In the genomic region with DNA sequence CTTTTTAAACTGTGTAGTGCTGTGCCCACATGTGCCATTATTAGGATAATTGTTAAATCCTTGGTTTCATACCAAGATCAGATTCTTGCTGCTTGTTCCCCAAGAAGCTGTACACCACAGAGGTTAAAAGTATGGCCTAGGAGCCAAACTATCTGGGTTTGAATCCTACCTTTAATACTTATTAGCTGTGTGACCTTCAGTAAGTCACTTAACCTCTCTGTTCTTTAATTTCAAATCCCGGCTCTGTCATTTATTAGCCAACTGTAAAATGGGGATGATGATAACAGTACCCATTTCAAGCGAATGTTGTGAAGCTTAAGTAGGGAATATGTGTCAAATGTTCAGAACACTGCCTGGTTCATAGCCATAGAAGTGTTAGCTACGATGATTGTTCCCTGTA, we compare ENCODE assay signal across 41 cellular contexts. TPM values are rescaled to one million over a fixed set of nuclear protein-coding genes. Genes with fewer than 3 reads are reported as not detected.
"Had no signal": no experiment of that assay in that cellular context is flagged by ENCODE, and none has a peak within 500 bp of the region (broad histone marks: within the 10 kb centered on the region; RNA-seq: fewer than 3 reads in every experiment).

No MANE protein-coding gene starts in this region.

- H3K4me1 Mint-ChIP-seq: activated B cell treated with CpG ODN at 0.5 μM for 24 hours; activated CD8-positive, alpha-beta memory T cell treated with anti-CD3 and anti-CD28 coated beads, Interleukin-2, amount 10 ng/mL, durations not matched to agents 7 days and 5 days; activated naive CD4-positive, alpha-beta T cell treated with anti-CD3 and anti-CD28 coated beads, Interleukin-2, amount 50 U/mL, for 24 hours; activated naive CD8-positive, alpha-beta T cell treated with anti-CD3 and anti-CD28 coated beads for 36 hours; activated naive CD8-positive, alpha-beta T cell treated with anti-CD3 and anti-CD28 coated beads, Interleukin-2, amount 50 U/mL, for 24 hours had no signal

- H3K4me3 ChIP-seq: adrenal gland, ascending aorta, breast epithelium, cardiac muscle cell, coronary artery, esophagus squamous epithelium, gastroesophageal sphincter had no signal

- H3K27ac ChIP-seq: adrenal gland, ascending aorta, breast epithelium, cardiac muscle cell, coronary artery, epithelial cell of prostate, esophagus squamous epithelium, gastroesophageal sphincter, WERI-Rb-1 had no signal

- H3K9me3 ChIP-seq: adrenal gland, ascending aorta, breast epithelium, esophagus squamous epithelium, gastroesophageal sphincter had no signal

- H3K4me1 ChIP-seq: adrenal gland, ascending aorta, breast epithelium, esophagus squamous epithelium, gastroesophageal sphincter had no signal

- ATAC-seq: activated CD4-positive, CD25-positive, alpha-beta regulatory T cell treated with anti-CD3 and anti-CD28 coated beads, Interleukin-2, amount 50 U/mL, for 24 hours; activated CD8-positive, alpha-beta memory T cell treated with anti-CD3 and anti-CD28 coated beads, Interleukin-2, amount 10 ng/mL, durations not matched to agents 7 days and 5 days; activated CD8-positive, alpha-beta T cell treated with anti-CD3 and anti-CD28 coated beads, Interleukin-2, amount 10 ng/mL, durations not matched to agents 7 days and 5 days; activated naive CD8-positive, alpha-beta T cell treated with anti-CD3 and anti-CD28 coated beads, Interleukin-2, amount 50 U/mL, for 24 hours; gastroesophageal sphincter had no signal

- H3K4me3 Mint-ChIP-seq: activated B cell treated with CpG ODN at 0.5 μM for 24 hours; activated CD8-positive, alpha-beta memory T cell treated with anti-CD3 and anti-CD28 coated beads, Interleukin-2, amount 10 ng/mL, durations not matched to agents 7 days and 5 days; activated CD8-positive, alpha-beta T cell treated with anti-CD3 and anti-CD28 coated beads, Interleukin-2, amount 10 ng/mL, durations not matched to agents 7 days and 5 days; activated naive CD4-positive, alpha-beta T cell treated with anti-CD3 and anti-CD28 coated beads for 36 hours; activated naive CD4-positive, alpha-beta T cell treated with anti-CD3 and anti-CD28 coated beads, Interleukin-2, amount 50 U/mL, for 24 hours; activated naive CD8-positive, alpha-beta T cell treated with anti-CD3 and anti-CD28 coated beads for 36 hours; activated naive CD8-positive, alpha-beta T cell treated with anti-CD3 and anti-CD28 coated beads, Interleukin-2, amount 50 U/mL, for 24 hours; activated T-helper 1 cell treated with anti-CD3 and anti-CD28 coated beads, Interleukin-12 subunit alpha, Interleukin-12 subunit beta, Interleukin-2, Interleukin-4 antibody, amounts not matched to agents 30 ng/mL and 10 ng/mL and 1 ng/mL, durations not matched to agents 14 hours and 24 hours and 36 hours; brain; dendritic cell treated with granulocyte-macrophage colony-stimulating factor and Interleukin-4, amounts not matched to agents 40 ng/mL and 50 ng/mL, for 4 days had no signal

- FAIRE-seq: endometrium, endothelial cell of umbilical vein had no signal

- H3K27me3 Mint-ChIP-seq: activated naive CD8-positive, alpha-beta T cell treated with anti-CD3 and anti-CD28 coated beads for 36 hours; activated naive CD8-positive, alpha-beta T cell treated with anti-CD3 and anti-CD28 coated beads, Interleukin-2, amount 50 U/mL, for 24 hours had no signal

- H3K27me3 ChIP-seq: adrenal gland, ascending aorta, breast epithelium, cardiac muscle cell, esophagus squamous epithelium, gastroesophageal sphincter had no signal

- H3K36me3 Mint-ChIP-seq: activated CD8-positive, alpha-beta memory T cell treated with anti-CD3 and anti-CD28 coated beads, Interleukin-2, amount 10 ng/mL, durations not matched to agents 7 days and 5 days; activated naive CD8-positive, alpha-beta T cell treated with anti-CD3 and anti-CD28 coated beads for 36 hours; brain had no signal

- H3K27ac Mint-ChIP-seq: activated B cell treated with CpG ODN at 0.5 μM for 24 hours; activated CD8-positive, alpha-beta memory T cell treated with anti-CD3 and anti-CD28 coated beads, Interleukin-2, amount 10 ng/mL, durations not matched to agents 7 days and 5 days; activated CD8-positive, alpha-beta T cell treated with anti-CD3 and anti-CD28 coated beads, Interleukin-2, amount 10 ng/mL, durations not matched to agents 7 days and 5 days; activated naive CD4-positive, alpha-beta T cell treated with anti-CD3 and anti-CD28 coated beads for 36 hours; activated naive CD4-positive, alpha-beta T cell treated with anti-CD3 and anti-CD28 coated beads, Interleukin-2, amount 50 U/mL, for 24 hours; activated naive CD8-positive, alpha-beta T cell treated with anti-CD3 and anti-CD28 coated beads for 36 hours; activated naive CD8-positive, alpha-beta T cell treated with anti-CD3 and anti-CD28 coated beads, Interleukin-2, amount 50 U/mL, for 24 hours; activated T-helper 1 cell treated with anti-CD3 and anti-CD28 coated beads, Interleukin-12 subunit alpha, Interleukin-12 subunit beta, Interleukin-2, Interleukin-4 antibody, amounts not matched to agents 30 ng/mL and 10 ng/mL and 1 ng/mL, durations not matched to agents 14 hours and 24 hours and 36 hours; activated T-helper 2 cell treated with anti-CD3 and anti-CD28 coated beads, Interferon-gamma antibody, Interleukin-2, Interleukin-4, amounts not matched to agents 10 μg/mL and 5 μg/mL and 100 μg/mL, durations not matched to agents 14 hours and 24 hours and 36 hours; dendritic cell treated with granulocyte-macrophage colony-stimulating factor and Interleukin-4, amounts not matched to agents 40 ng/mL and 50 ng/mL, for 4 days had no signal

- H3K9me3 Mint-ChIP-seq: activated T-helper 2 cell treated with anti-CD3 and anti-CD28 coated beads, Interferon-gamma antibody, Interleukin-2, Interleukin-4, amounts not matched to agents 10 μg/mL and 5 μg/mL and 100 μg/mL, durations not matched to agents 14 hours and 24 hours and 36 hours; dendritic cell treated with granulocyte-macrophage colony-stimulating factor and Interleukin-4, amounts not matched to agents 40 ng/mL and 50 ng/mL, for 4 days had no signal

- H3K36me3 ChIP-seq: adrenal gland, ascending aorta, breast epithelium, cardiac muscle cell, esophagus squamous epithelium, gastroesophageal sphincter, WERI-Rb-1 had no signal

- DNase-seq: activated B cell treated with CpG ODN at 0.5 μM for 24 hours; activated CD4-positive, alpha-beta T cell treated with anti-CD3 and anti-CD28 coated beads for 48 hours; activated CD4-positive, alpha-beta T cell treated with anti-CD3 and anti-CD28 coated beads, Interleukin-2, amount 50 U/mL, for 1 hour; activated CD4-positive, alpha-beta T cell treated with anti-CD3 and anti-CD28 coated beads, Interleukin-2, amount 50 U/mL, for 48 hours; activated CD8-positive, alpha-beta memory T cell treated with anti-CD3 and anti-CD28 coated beads, Interleukin-2, amount 10 ng/mL, durations not matched to agents 7 days and 5 days; activated CD8-positive, alpha-beta memory T cell treated with anti-CD3 and anti-CD28 coated beads, Interleukin-2, amount 50 U/mL, for 4 hours; activated CD8-positive, alpha-beta T cell treated with anti-CD3 and anti-CD28 coated beads, Interleukin-2, amount 10 ng/mL, durations not matched to agents 7 days and 5 days; activated effector memory CD4-positive, alpha-beta T cell treated with anti-CD3 and anti-CD28 coated beads, Interleukin-2, amount 50 U/mL, for 16 hours; activated naive CD4-positive, alpha-beta T cell treated with anti-CD3 and anti-CD28 coated beads for 36 hours; activated naive CD8-positive, alpha-beta T cell treated with anti-CD3 and anti-CD28 coated beads for 36 hours; activated naive CD8-positive, alpha-beta T cell treated with anti-CD3 and anti-CD28 coated beads, Interleukin-2, amount 50 U/mL, for 24 hours; activated T-cell treated with anti-CD3 and anti-CD28 coated beads, Interleukin-2, amount 50 U/mL, for 1 hour; activated T-cell treated with anti-CD3 and anti-CD28 coated beads, Interleukin-2, amount 50 U/mL, for 48 hours; adrenal gland; amygdala; central memory CD4-positive, alpha-beta T cell; cerebellar nuclear complex; effector CD4-positive, alpha-beta T cell; esophagus squamous epithelium; foreskin melanocyte; head of caudate nucleus; T-helper 2 cell; WERI-Rb-1 had no signal

RNA-seq across cellular contexts. Expression of a gene that starts 32.6 kb away (rescaled TPM):
- total RNA-seq: activated B cell treated with CpG ODN at 0.5 μM for 24 hours; activated CD8-positive, alpha-beta memory T cell treated with anti-CD3 and anti-CD28 coated beads for 36 hours; activated naive CD4-positive, alpha-beta T cell treated with anti-CD3 and anti-CD28 coated beads for 36 hours; activated naive CD8-positive, alpha-beta T cell treated with anti-CD3 and anti-CD28 coated beads for 36 hours; activated T-helper 1 cell treated with anti-CD3 and anti-CD28 coated beads, Interleukin-12 subunit alpha, Interleukin-12 subunit beta, Interleukin-2, Interleukin-4 antibody, amounts not matched to agents 30 ng/mL and 10 ng/mL and 1 ng/mL, durations not matched to agents 14 hours and 24 hours and 36 hours; activated T-helper 2 cell treated with anti-CD3 and anti-CD28 coated beads, Interferon-gamma antibody, Interleukin-2, Interleukin-4, amounts not matched to agents 10 μg/mL and 5 μg/mL and 100 μg/mL, durations not matched to agents 14 hours and 24 hours and 36 hours; ascending aorta; fibroblast of villous mesenchyme; gastroesophageal sphincter; glomerular endothelial cell; T-helper 1 cell treated with Interleukin-12 subunit alpha and Interleukin-12 subunit beta and Interleukin-4 antibody, amounts not matched to agents 30 ng/mL and 1 ng/mL, for 36 hours had no signal
